11 cellular contexts compared by ENCODE assay signal in the genomic region with DNA sequence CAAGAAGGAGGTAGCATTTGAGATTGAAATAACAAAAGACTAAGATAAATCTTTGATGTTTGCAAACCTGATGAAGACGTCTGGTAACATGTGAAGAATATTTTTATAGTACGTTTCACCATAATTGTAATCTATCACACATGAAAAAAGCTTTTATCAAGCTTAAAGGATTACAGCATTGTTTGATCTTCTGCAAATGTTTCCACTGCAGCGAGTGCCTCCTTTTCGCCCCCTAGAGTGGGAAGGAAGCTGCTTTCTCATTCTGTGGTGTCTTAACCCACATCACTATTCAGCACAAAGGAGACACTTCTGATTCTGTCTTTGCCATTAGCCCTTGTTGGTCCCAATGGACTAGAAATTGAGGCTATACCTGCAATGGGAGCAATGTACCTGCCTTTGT. TPM values are rescaled to one million over a fixed set of nuclear protein-coding genes. Genes with fewer than 3 reads are reported as not detected.
A peak's percentile ranks its signal among the peaks of the same experiment; 100 is the strongest.
DNase-seq lines count a peak whose midpoint lies in the region; ATAC-seq lines count a peak whose summit lies in the region.
"Had no signal": no experiment of that assay in that cellular context is flagged by ENCODE, and none has a peak within 500 bp of the region (broad histone marks: within the 10 kb centered on the region; RNA-seq: fewer than 3 reads in every experiment).

No MANE protein-coding gene starts in this region.

- no peak overlapping the region for H3K4me3 Mint-ChIP-seq in CD4-positive, alpha-beta memory T cell
- no peak overlapping the region for H3K4me3 Mint-ChIP-seq in activated T-helper 1 cell treated with anti-CD3 and anti-CD28 coated beads, Interleukin-12 subunit alpha, Interleukin-12 subunit beta, Interleukin-2, Interleukin-4 antibody, amounts not matched to agents 30 ng/mL and 10 ng/mL and 1 ng/mL, durations not matched to agents 14 hours and 24 hours and 36 hours
- H3K4me3 Mint-ChIP-seq: activated B cell treated with CpG ODN at 0.5 μM for 24 hours; stimulated activated naive B cell treated with anti-CD40 and anti-IgM and Interleukin-4, amounts not matched to agents 10 μg/mL and 1 μg/mL and 100 μg/mL, for 72 hours had no signal

- no peaks in the 10 kb centered on the region for H3K36me3 Mint-ChIP-seq in CD4-positive, alpha-beta memory T cell
- H3K36me3 Mint-ChIP-seq in activated T-helper 1 cell treated with anti-CD3 and anti-CD28 coated beads, Interleukin-12 subunit alpha, Interleukin-12 subunit beta, Interleukin-2, Interleukin-4 antibody, amounts not matched to agents 30 ng/mL and 10 ng/mL and 1 ng/mL, durations not matched to agents 14 hours and 24 hours and 36 hours (ENCODE audit: low read depth): peaks cover 11% of the 10 kb centered on the region
- H3K36me3 Mint-ChIP-seq: stimulated activated naive B cell treated with anti-CD40 and anti-IgM and Interleukin-4, amounts not matched to agents 10 μg/mL and 1 μg/mL and 100 μg/mL, for 72 hours had no signal

- H3K4me1 ChIP-seq in CD4-positive, alpha-beta memory T cell (ENCODE audit: insufficient read depth, low read length): peaks cover 12% of the 10 kb centered on the region
- H3K4me1 ChIP-seq in mesendoderm (ENCODE audit: control insufficient read depth, low read depth, low read length): no peaks in the 10 kb centered on the region

- CTCF ChIA-PET in CD4-positive, alpha-beta memory T cell (lab: Charles Lee; ENCODE audit: partially characterized antibody): interaction anchor here (1.1 kb wide), 1 partner anchor 13 kb away, joined by 4 read pairs; no protein-coding TSS in a partner anchor

- H3K4ac ChIP-seq in mesendoderm (ENCODE audit: low read depth, low read length): no peak overlapping the region

- H3K4me3 ChIP-seq in CD4-positive, alpha-beta memory T cell (ENCODE audit: low read length in 2 of 2): no peak overlapping the region
- no peak overlapping the region for H3K4me3 ChIP-seq in mesendoderm (ENCODE audit: low read length)

- no peak overlapping the region for H2AK5ac ChIP-seq in mesendoderm (ENCODE audit: low read length)

- no peak overlapping the region for H3K9ac ChIP-seq in mesendoderm (ENCODE audit: low read length)

- H3K4me1 Mint-ChIP-seq in CD4-positive, alpha-beta memory T cell: peaks cover 11 to 22% (median 17%) of the 10 kb centered on the region in 4 donors
- peaks cover 47% of the 10 kb centered on the region for H3K4me1 Mint-ChIP-seq in activated T-helper 1 cell treated with anti-CD3 and anti-CD28 coated beads, Interleukin-12 subunit alpha, Interleukin-12 subunit beta, Interleukin-2, Interleukin-4 antibody, amounts not matched to agents 30 ng/mL and 10 ng/mL and 1 ng/mL, durations not matched to agents 14 hours and 24 hours and 36 hours (ENCODE audit: low read depth)

- peak; percentile 3 to 36 (median 29) for DNase-seq in CD4-positive, alpha-beta memory T cell
- DNase-seq in HT-29 (ENCODE audit: low spot score) (peak; percentile 13), mesendoderm (peak; percentile 33), NCI-H526 treated with DMSO at 0.1 percent for 48 hours (lab: John Stamatoyannopoulos, UW) (no peak), GM03348 (ENCODE audit: low spot score) (no peak), COR-L47 (lab: John Stamatoyannopoulos, UW) (no peak)
- DNase-seq in activated T-helper 1 cell treated with anti-CD3 and anti-CD28 coated beads, Interleukin-12 subunit alpha, Interleukin-12 subunit beta, Interleukin-2, Interleukin-4 antibody, amounts not matched to agents 30 ng/mL and 10 ng/mL and 1 ng/mL, durations not matched to agents 14 hours and 24 hours and 36 hours (ENCODE audit: low spot score): peak; percentile 38
- DNase-seq: activated B cell treated with CpG ODN at 0.5 μM for 24 hours; NCI-H69; stimulated activated naive B cell treated with anti-CD40 and anti-IgM and Interleukin-4, amounts not matched to agents 10 μg/mL and 1 μg/mL and 100 μg/mL, for 72 hours had no signal

- H2BK15ac ChIP-seq in mesendoderm (replicated peaks; ENCODE audit: low read depth): no peak overlapping the region

- H3K27me3 Mint-ChIP-seq in CD4-positive, alpha-beta memory T cell: no peaks in the 10 kb centered on the region
- no peaks in the 10 kb centered on the region for H3K27me3 Mint-ChIP-seq in activated T-helper 1 cell treated with anti-CD3 and anti-CD28 coated beads, Interleukin-12 subunit alpha, Interleukin-12 subunit beta, Interleukin-2, Interleukin-4 antibody, amounts not matched to agents 30 ng/mL and 10 ng/mL and 1 ng/mL, durations not matched to agents 14 hours and 24 hours and 36 hours (ENCODE audit: insufficient read depth)

- H3K56ac ChIP-seq in mesendoderm (ENCODE audit: low read length): no peak overlapping the region

- H4K5ac ChIP-seq in mesendoderm (ENCODE audit: low read length): no peak overlapping the region

- intact Hi-C loops in CD4-positive, alpha-beta memory T cell (cut with micrococcal nuclease): no loop called here
- intact Hi-C loops in activated T-helper 1 cell treated with anti-CD3 and anti-CD28 coated beads, Interleukin-12 subunit alpha, Interleukin-12 subunit beta, Interleukin-2, Interleukin-4 antibody, amounts not matched to agents 30 ng/mL and 10 ng/mL and 1 ng/mL, durations not matched to agents 14 hours and 24 hours and 36 hours (cut with micrococcal nuclease): loop anchor here (1.0 kb wide), 1 partner anchor 9 kb away; no protein-coding TSS in a partner anchor

- no peak overlapping the region for H3K4me2 ChIP-seq in mesendoderm (ENCODE audit: low read length)

- POLR2A ChIA-PET in CD4-positive, alpha-beta memory T cell (lab: Charles Lee; ENCODE audit: partially characterized antibody): interaction anchor here (0.9 to 1.1 kb wide), 2 partner anchors 75 to 168 kb away, joined by 4 to 5 read pairs; no protein-coding TSS in a partner anchor

- no peak overlapping the region for H3K27ac ChIP-seq in CD4-positive, alpha-beta memory T cell (ENCODE audit: low read depth, low read length)
- no peak overlapping the region for H3K27ac ChIP-seq in mesendoderm (ENCODE audit: low read depth, low read length)

- no peaks in the 10 kb centered on the region for H3K27me3 ChIP-seq in CD4-positive, alpha-beta memory T cell (ENCODE audit: insufficient read depth, low read length)
- no peaks in the 10 kb centered on the region for H3K27me3 ChIP-seq in mesendoderm (ENCODE audit: insufficient read depth, low read length, poor library complexity)

- no peak overlapping the region for H3K27ac Mint-ChIP-seq in CD4-positive, alpha-beta memory T cell
- H3K27ac Mint-ChIP-seq in activated T-helper 1 cell treated with anti-CD3 and anti-CD28 coated beads, Interleukin-12 subunit alpha, Interleukin-12 subunit beta, Interleukin-2, Interleukin-4 antibody, amounts not matched to agents 30 ng/mL and 10 ng/mL and 1 ng/mL, durations not matched to agents 14 hours and 24 hours and 36 hours: peak overlapping the region; percentile 78
- H3K27ac Mint-ChIP-seq: activated B cell treated with CpG ODN at 0.5 μM for 24 hours; stimulated activated naive B cell treated with anti-CD40 and anti-IgM and Interleukin-4, amounts not matched to agents 10 μg/mL and 1 μg/mL and 100 μg/mL, for 72 hours had no signal

- no peak overlapping the region for H2BK120ac ChIP-seq in mesendoderm (ENCODE audit: low read depth, low read length)

- no peak overlapping the region for H3K18ac ChIP-seq in mesendoderm (ENCODE audit: low read length)

- no peaks in the 10 kb centered on the region for H3K79me2 ChIP-seq in mesendoderm (ENCODE audit: control insufficient read depth, insufficient read depth, low read length)

- no peaks in the 10 kb centered on the region for H3K9me3 Mint-ChIP-seq in CD4-positive, alpha-beta memory T cell
- H3K9me3 Mint-ChIP-seq in activated T-helper 1 cell treated with anti-CD3 and anti-CD28 coated beads, Interleukin-12 subunit alpha, Interleukin-12 subunit beta, Interleukin-2, Interleukin-4 antibody, amounts not matched to agents 30 ng/mL and 10 ng/mL and 1 ng/mL, durations not matched to agents 14 hours and 24 hours and 36 hours: no peaks in the 10 kb centered on the region
- H3K9me3 Mint-ChIP-seq: activated B cell treated with CpG ODN at 0.5 μM for 24 hours; stimulated activated naive B cell treated with anti-CD40 and anti-IgM and Interleukin-4, amounts not matched to agents 10 μg/mL and 1 μg/mL and 100 μg/mL, for 72 hours had no signal

- no peaks in the 10 kb centered on the region for H3K9me3 ChIP-seq in CD4-positive, alpha-beta memory T cell (ENCODE audit: control insufficient read depth in 1 of 2, low read length in 2 of 2)

- no peak overlapping the region for H2BK5ac ChIP-seq in mesendoderm (ENCODE audit: low read length)

- no peaks in the 10 kb centered on the region for H3K36me3 ChIP-seq in CD4-positive, alpha-beta memory T cell (ENCODE audit: insufficient read depth, low read length)
- no peaks in the 10 kb centered on the region for H3K36me3 ChIP-seq in mesendoderm (ENCODE audit: control insufficient read depth, insufficient read depth, low read length)

- H3K79me1 ChIP-seq in mesendoderm (ENCODE audit: low read length): no peaks in the 10 kb centered on the region

- no peak for ATAC-seq in HG02759 (IDR thresholded peaks at IDR 0.05; ENCODE audit: unreplicated experiment)

- no peak overlapping the region for H4K8ac ChIP-seq in mesendoderm (ENCODE audit: low read depth, low read length)

- no CpG with 5 or more reads among the region's 4 CpGs for WGBS in mesendoderm (ENCODE audit: extremely low coverage, insufficient coverage, low lambda C conversion rate)

- H3K23ac ChIP-seq in mesendoderm (ENCODE audit: low read length): no peak overlapping the region

RNA-seq across cellular contexts. Expression of a gene that starts 46.0 kb away (rescaled TPM):
- total RNA-seq in CD4-positive, alpha-beta memory T cell: 1 to 10 TPM; 3.6 to 5.3 TPM
- polyA plus RNA-seq in CD4-positive, alpha-beta memory T cell: 1 to 10 TPM; 4.2 to 7.3 TPM
- not detected in 2 replicates for total RNA-seq in HT-29 (2014; rRNA removed; shearing (Covaris generic))
- total RNA-seq in activated T-helper 1 cell treated with anti-CD3 and anti-CD28 coated beads, Interleukin-12 subunit alpha, Interleukin-12 subunit beta, Interleukin-2, Interleukin-4 antibody, amounts not matched to agents 30 ng/mL and 10 ng/mL and 1 ng/mL, durations not matched to agents 14 hours and 24 hours and 36 hours: 218 and 221 TPM in 2 replicates
- 1.5 TPM for polyA plus RNA-seq in mesendoderm (2013, experiment 1 of 2)
- 1.6 TPM for polyA plus RNA-seq in mesendoderm (2013, experiment 2 of 2)

Comparison
In these comparisons a context has a peak if more than half of its experiments do, and no peak if none do; other contexts are left out.
1. DNase-seq: peak in CD4-positive, alpha-beta memory T cell (5 of 5), HT-29 (single experiment), activated T-helper 1 cell treated with anti-CD3 and anti-CD28 coated beads, Interleukin-12 subunit alpha, Interleukin-12 subunit beta, Interleukin-2, Interleukin-4 antibody, amounts not matched to agents 30 ng/mL and 10 ng/mL and 1 ng/mL, durations not matched to agents 14 hours and 24 hours and 36 hours (single experiment) and mesendoderm (single experiment); none in NCI-H526 treated with DMSO at 0.1 percent for 48 hours (single experiment), GM03348 (single experiment) and COR-L47 (single experiment).
2. RNA of a gene that starts 46.0 kb away (total RNA-seq): 218 to 221 TPM in activated T-helper 1 cell treated with anti-CD3 and anti-CD28 coated beads, Interleukin-12 subunit alpha, Interleukin-12 subunit beta, Interleukin-2, Interleukin-4 antibody, amounts not matched to agents 30 ng/mL and 10 ng/mL and 1 ng/mL, durations not matched to agents 14 hours and 24 hours and 36 hours; 3.6 to 5.3 TPM in CD4-positive, alpha-beta memory T cell and not detected in HT-29; every median in the first group is over 10 times any median in the second.